1 cellular context compared by ENCODE assay signal in genomic region chrX:123424546-123424945, GRCh38.
TF ChIP-seq lines count a peak whose summit lies in the region.

No MANE protein-coding gene starts in this region.

TF ChIP-seq in K562, 482 proteins besides CTCF, POLR2A, EP300 and RAD21 (continued from another document):
- no peak for TF ChIP-seq TSHZ1 (CRISPR knock-in tag; IDR thresholded peaks at IDR 0.05)
- no peak for TF ChIP-seq OTX1 (CRISPR knock-in tag; IDR thresholded peaks at IDR 0.05)
- no peak for TF ChIP-seq KAT8 (IDR thresholded peaks at IDR 0.05; ENCODE audit: low read depth)
- TF ChIP-seq TFE3 (CRISPR knock-in tag; IDR thresholded peaks at IDR 0.05): no peak
- TF ChIP-seq ZKSCAN8 (CRISPR knock-in tag; IDR thresholded peaks at IDR 0.05): no peak
- no peak for TF ChIP-seq POLR2H (tag; IDR thresholded peaks at IDR 0.05; ENCODE audit: low read depth)
- peak; percentile 36 for TF ChIP-seq MEIS2 (IDR thresholded peaks at IDR 0.05; ENCODE audit: partially characterized antibody)
- no peak for TF ChIP-seq ZHX1 (conservative IDR thresholded peaks at IDR 0.05; ENCODE audit: low read length)
- no peak for TF ChIP-seq JUND (IDR thresholded peaks at IDR 0.05; ENCODE audit: borderline replicate concordance, low read depth, low read length)
- 0 out of 3 replicates have a peak, but pooled peaks have one; percentile 14 for TF ChIP-seq JUND (tag; IDR thresholded peaks at IDR 0.05; ENCODE audit: borderline replicate concordance, low read depth, low read length)
- no peak for TF ChIP-seq TAL1 (IDR thresholded peaks at IDR 0.05)
- no peak for TF ChIP-seq POLR2G (IDR thresholded peaks at IDR 0.05; ENCODE audit: low read depth, low read length)
- no peak for TF ChIP-seq BCOR (IDR thresholded peaks at IDR 0.05)
- no peak for TF ChIP-seq ATF4 (CRISPR knock-in tag; IDR thresholded peaks at IDR 0.05)
- no peak for TF ChIP-seq C11orf30 (IDR thresholded peaks at IDR 0.05; ENCODE audit: low read depth)
- TF ChIP-seq ZNF347 (CRISPR knock-in tag; IDR thresholded peaks at IDR 0.05; ENCODE audit: low read depth): no peak
- no peak for TF ChIP-seq HNRNPLL (IDR thresholded peaks at IDR 0.05; ENCODE audit: low read depth, low read length, poor library complexity, severe bottlenecking)
- TF ChIP-seq TRIM24 (IDR thresholded peaks at IDR 0.05): no peak
- peak; percentile 39 for TF ChIP-seq NFE2 (IDR thresholded peaks at IDR 0.05; ENCODE audit: low read depth)
- no peak for TF ChIP-seq ZBTB17 (CRISPR knock-in tag; IDR thresholded peaks at IDR 0.05)
- no peak for TF ChIP-seq CREB3 (tag; conservative IDR thresholded peaks at IDR 0.05; ENCODE audit: low read depth)
- TF ChIP-seq NUFIP1 (IDR thresholded peaks at IDR 0.05; ENCODE audit: partially characterized antibody): no peak
- TF ChIP-seq MED1 (CRISPR knock-in tag; IDR thresholded peaks at IDR 0.05; ENCODE audit: borderline replicate concordance): no peak
- TF ChIP-seq ATF3 (IDR thresholded peaks at IDR 0.05): peak; percentile 36; the same call in 1 of the 2 replicates
- no peak for TF ChIP-seq ATF3 (CRISPR knock-in tag; conservative IDR thresholded peaks at IDR 0.05)
- TF ChIP-seq IRF1 (CRISPR knock-in tag; IDR thresholded peaks at IDR 0.05; ENCODE audit: borderline replicate concordance): no peak
- TF ChIP-seq MNT (conservative IDR thresholded peaks at IDR 0.05): no peak
- no peak for TF ChIP-seq PYGO2 (tag; IDR thresholded peaks at IDR 0.05)
- no peak for TF ChIP-seq ZNF407 (IDR thresholded peaks at IDR 0.05; ENCODE audit: low read depth)
- peak in 1 of 2 experiments; percentile 53; a peak in 2 of 4 replicates for TF ChIP-seq FOXA3 (CRISPR knock-in tag; conservative IDR thresholded peaks at IDR 0.05 in 1 of 2, IDR thresholded peaks at IDR 0.05 in 1 of 2)
TF ChIP-seq in K562: peak in this region for 6.
